22 cellular contexts compared by ENCODE assay signal in genomic region chr18:28359177-28359576, GRCh38.
"Had no signal": no experiment of that assay in that cellular context is flagged by ENCODE, and none has a peak within 500 bp of the region (broad histone marks: within the 10 kb centered on the region; RNA-seq: fewer than 3 reads in every experiment).

No MANE protein-coding gene starts in this region.

- H3K36me3 ChIP-seq: breast epithelium, esophagus squamous epithelium, upper lobe of left lung, WERI-Rb-1 had no signal

- ATAC-seq: activated CD4-positive, alpha-beta T cell treated with anti-CD3 and anti-CD28 coated beads for 36 hours; activated T-cell treated with anti-CD3 and anti-CD28 coated beads, Interleukin-2, amount 50 U/mL, for 72 hours; left cardiac atrium; mucosa of descending colon; natural killer cell treated with Interleukin-12 subunit alpha and Interleukin-12 subunit beta and Interleukin-15 and Interleukin-18, amount 100 ng/mL, for 72 hours; right cardiac atrium had no signal

- H3K4me1 ChIP-seq: breast epithelium, esophagus squamous epithelium, upper lobe of left lung had no signal

- FAIRE-seq: endometrium had no signal

- H3K27ac ChIP-seq: breast epithelium, esophagus squamous epithelium, upper lobe of left lung, WERI-Rb-1 had no signal

- DNase-seq: activated CD4-positive, alpha-beta memory T cell treated with anti-CD3 and anti-CD28 coated beads, Interleukin-2, amount 10 ng/mL, durations not matched to agents 7 days and 5 days; activated CD4-positive, alpha-beta T cell treated with anti-CD3 and anti-CD28 coated beads for 36 hours; activated CD8-positive, alpha-beta memory T cell treated with anti-CD3 and anti-CD28 coated beads, Interleukin-2, amount 50 U/mL, for 4 hours; activated gamma-delta T cell treated with Interleukin-2 at 50 U/mL for 16 hours; activated naive CD8-positive, alpha-beta T cell treated with anti-CD3 and anti-CD28 coated beads, Interleukin-2, amount 10 ng/mL, durations not matched to agents 7 days and 5 days; activated T-cell treated with anti-CD3 and anti-CD28 coated beads, Interleukin-2, amount 50 U/mL, for 72 hours; aorta; esophagus squamous epithelium; foreskin melanocyte; head of caudate nucleus; left cardiac atrium; mucosa of descending colon; nucleus accumbens; right cardiac atrium; stimulated activated naive CD4-positive, alpha-beta T cell; T1000; upper lobe of left lung; WERI-Rb-1 had no signal

- H3K4me3 ChIP-seq: breast epithelium, esophagus squamous epithelium, lung, mucosa of descending colon, upper lobe of left lung had no signal

- H3K9me3 ChIP-seq: breast epithelium, esophagus squamous epithelium, upper lobe of left lung had no signal

- H3K27me3 ChIP-seq: breast epithelium, esophagus squamous epithelium, upper lobe of left lung had no signal
